21 cellular contexts compared by ENCODE assay signal in the genomic region with DNA sequence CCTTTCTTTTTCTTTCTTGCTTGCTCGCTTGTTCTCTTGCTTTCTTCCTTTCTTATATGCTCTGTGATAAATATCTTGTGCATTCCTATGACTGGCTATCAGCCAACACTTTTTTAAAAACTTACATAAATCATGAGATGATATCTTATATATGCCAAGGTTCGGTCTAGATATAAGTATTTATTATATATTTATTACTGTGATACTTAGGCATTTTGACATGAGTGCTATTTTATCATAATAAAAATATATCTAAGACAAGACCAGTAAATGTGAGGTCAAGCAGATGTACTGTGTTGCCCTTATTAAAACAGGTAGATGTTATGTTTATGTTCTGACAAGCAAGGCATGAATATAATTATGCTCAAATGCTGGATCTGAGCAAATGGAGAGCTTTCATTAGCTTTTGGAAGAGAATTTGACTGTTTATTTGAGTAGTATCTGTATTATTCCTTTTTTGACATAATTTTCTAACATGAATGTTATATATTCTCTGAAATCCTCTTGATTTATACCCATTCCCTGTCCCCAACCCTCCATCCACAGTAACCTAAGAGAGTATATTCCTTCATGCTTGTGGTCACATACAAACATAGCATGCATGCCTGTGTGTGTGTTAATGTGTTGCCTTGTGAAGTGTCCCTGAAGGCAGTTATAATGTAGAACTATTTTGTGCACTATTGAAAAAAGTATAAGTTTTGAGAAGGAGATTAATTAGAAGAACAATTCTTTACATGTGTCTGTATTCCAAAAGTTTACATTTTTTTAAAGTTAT.
DNase-seq lines count a peak whose midpoint lies in the region; TF ChIP-seq lines count a peak whose summit lies in the region.
"Had no signal": no experiment of that assay in that cellular context is flagged by ENCODE, and none has a peak within 500 bp of the region (broad histone marks: within the 10 kb centered on the region; RNA-seq: fewer than 3 reads in every experiment).

No MANE protein-coding gene starts in this region.

- DNase-seq in AG10803 (ENCODE audit: low read depth), result peak; percentile 56
- DNase-seq in SK-N-SH, result no peak
- DNase-seq in brain microvascular endothelial cell, result peak; percentile 23
- DNase-seq in myocyte (ENCODE audit: low read depth), result peak; percentile 12
- no peak for DNase-seq in COLO668 (lab: John Stamatoyannopoulos, UW; ENCODE audit: unreplicated experiment)
- no peak for DNase-seq in SJCRH30
- no peak for DNase-seq in NCI-H1105 (lab: John Stamatoyannopoulos, UW)
- no peak for DNase-seq in activated CD8-positive, alpha-beta memory T cell treated with anti-CD3 and anti-CD28 coated beads, Interleukin-2, amount 50 U/mL, for 48 hours
- DNase-seq: ACHN; CD4-positive, alpha-beta memory T cell; DND-41; GDM1; MG63; NCI-H1436; NCI-H187 treated with DMSO at 0.1 percent for 48 hours; NCI-H2107; PC-9; SIG-M5 had no signal

- H3K27me3 ChIP-seq in SK-N-SH (ENCODE audit: insufficient read depth) (no peaks in the 10 kb centered on the region), brain microvascular endothelial cell (replicated peaks) (no peaks in the 10 kb centered on the region), SJCRH30 (no peaks in the 10 kb centered on the region)
- H3K27me3 ChIP-seq: BLaER1 treated with 17β-estradiol and CSF1 and Interleukin-3, amounts not matched to agents 10 nM and 100 nM; MG63 had no signal

- TF ChIP-seq EP300 in SK-N-SH (IDR thresholded peaks at IDR 0.05; ENCODE audit: borderline replicate concordance in 1 of 2, low read depth in 1 of 2, low read length in 1 of 2), result peak in 1 of 2 experiments; percentile 55; a peak in 2 of 4 replicates

- H4K20me1 ChIP-seq in SK-N-SH (ENCODE audit: insufficient read depth), result no peaks in the 10 kb centered on the region
- H4K20me1 ChIP-seq: BLaER1 treated with 17β-estradiol and CSF1 and Interleukin-3, amounts not matched to agents 10 nM and 100 nM had no signal

- H3K9me2 ChIP-seq in SK-N-SH, result no peaks in the 10 kb centered on the region

- H2AFZ ChIP-seq in SK-N-SH (ENCODE audit: low read depth), result no peak overlapping the region
- H2AFZ ChIP-seq: PC-9 had no signal

- TF ChIP-seq RAD21 in SK-N-SH (IDR thresholded peaks at IDR 0.05; ENCODE audit: low read length), result no peak

- WGBS in SK-N-SH (ENCODE audit: low lambda C conversion rate), result 34% methylated on average over 2 of the region's 2 CpGs

- H3K36me3 ChIP-seq in SK-N-SH (replicated peaks in 1 of 2; ENCODE audit: control insufficient read depth in 1 of 2, insufficient read depth in 2 of 2, low read length in 1 of 2) (peaks cover 57 to 63% of the 10 kb centered on the region in 2 experiments), brain microvascular endothelial cell (replicated peaks) (no peaks in the 10 kb centered on the region), SJCRH30 (no peaks in the 10 kb centered on the region)
- H3K36me3 ChIP-seq: MG63 had no signal

- no peaks in the 10 kb centered on the region for H3K9me3 ChIP-seq in SK-N-SH
- no peaks in the 10 kb centered on the region for H3K9me3 ChIP-seq in SJCRH30 (replicated peaks)
- H3K9me3 ChIP-seq: BLaER1 treated with 17β-estradiol and CSF1 and Interleukin-3, amounts not matched to agents 10 nM and 100 nM; MG63 had no signal

- POLR2A ChIA-PET in SK-N-SH (lab: Yijun Ruan, JAX), result no interaction called here

- no peak overlapping the region for H3K4me2 ChIP-seq in SK-N-SH
- H3K4me2 ChIP-seq: PC-9 had no signal

- H3K4me3 ChIP-seq in AG10803 (ENCODE audit: low read length) (no peak overlapping the region), SK-N-SH (ENCODE audit: low read depth in 2 of 2, low read length in 1 of 2) (no peak overlapping the region), brain microvascular endothelial cell (ENCODE audit: low read depth, low read length) (no peak overlapping the region), SJCRH30 (no peak overlapping the region)
- H3K4me3 ChIP-seq: BLaER1 treated with 17β-estradiol and CSF1 and Interleukin-3, amounts not matched to agents 10 nM and 100 nM; MG63; PC-9 had no signal

- H3K9ac ChIP-seq in SK-N-SH, result no peak overlapping the region

- peaks cover 4% of the 10 kb centered on the region for H3F3A ChIP-seq in SK-N-SH (replicated peaks; ENCODE audit: insufficient read depth)

- no peaks in the 10 kb centered on the region; the same call in 1 of the 2 replicates for H3K79me2 ChIP-seq in SK-N-SH (ENCODE audit: insufficient read depth)

- peaks cover 0 to 4% of the 10 kb centered on the region in 2 experiments for H3K4me1 ChIP-seq in SK-N-SH (ENCODE audit: control insufficient read depth in 1 of 2, insufficient read depth in 2 of 2, low read depth in 1 of 2, low read length in 1 of 2)
- H3K4me1 ChIP-seq in SJCRH30, result no peaks in the 10 kb centered on the region

- CTCF ChIA-PET in SK-N-SH (lab: Yijun Ruan, JAX), result interaction anchor here (0.8 to 6.1 kb wide), 2 partner anchors 13 to 21 kb away, joined by 3 to 38 read pairs; no protein-coding TSS in a partner anchor

- H3K27ac ChIP-seq in SK-N-SH (ENCODE audit: low read depth in 2 of 2, low read length in 1 of 2) (peak overlapping the region; percentile 15 to 44; a peak in 3 of 4 replicates), brain microvascular endothelial cell (no peak overlapping the region), SJCRH30 (no peak overlapping the region)
- H3K27ac ChIP-seq: 22Rv1, PC-9, RWPE1 had no signal

- no peak for TF ChIP-seq CTCF in AG10803 (conservative IDR thresholded peaks at IDR 0.05; ENCODE audit: low read length)
- no peak for TF ChIP-seq CTCF in SK-N-SH (IDR thresholded peaks at IDR 0.05)
- TF ChIP-seq CTCF in brain microvascular endothelial cell (IDR thresholded peaks at IDR 0.05; ENCODE audit: low read depth, low read length, missing control alignments), result no peak

- in situ Hi-C loops in brain microvascular endothelial cell (cut with HindIII; ENCODE audit: low pct_ligation_motif_present, low sequenced_read_pairs), result no loop called here

TF ChIP-seq in SK-N-SH, 30 proteins besides CTCF, POLR2A, EP300 and RAD21 (continues in another document):
- TF ChIP-seq, protein P1, sequence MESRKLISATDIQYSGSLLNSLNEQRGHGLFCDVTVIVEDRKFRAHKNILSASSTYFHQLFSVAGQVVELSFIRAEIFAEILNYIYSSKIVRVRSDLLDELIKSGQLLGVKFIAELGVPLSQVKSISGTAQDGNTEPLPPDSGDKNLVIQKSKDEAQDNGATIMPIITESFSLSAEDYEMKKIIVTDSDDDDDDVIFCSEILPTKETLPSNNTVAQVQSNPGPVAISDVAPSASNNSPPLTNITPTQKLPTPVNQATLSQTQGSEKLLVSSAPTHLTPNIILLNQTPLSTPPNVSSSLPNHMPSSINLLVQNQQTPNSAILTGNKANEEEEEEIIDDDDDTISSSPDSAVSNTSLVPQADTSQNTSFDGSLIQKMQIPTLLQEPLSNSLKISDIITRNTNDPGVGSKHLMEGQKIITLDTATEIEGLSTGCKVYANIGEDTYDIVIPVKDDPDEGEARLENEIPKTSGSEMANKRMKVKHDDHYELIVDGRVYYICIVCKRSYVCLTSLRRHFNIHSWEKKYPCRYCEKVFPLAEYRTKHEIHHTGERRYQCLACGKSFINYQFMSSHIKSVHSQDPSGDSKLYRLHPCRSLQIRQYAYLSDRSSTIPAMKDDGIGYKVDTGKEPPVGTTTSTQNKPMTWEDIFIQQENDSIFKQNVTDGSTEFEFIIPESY (IDR thresholded peaks at IDR 0.05; ENCODE audit: borderline replicate concordance, low read depth), result no peak
- TF ChIP-seq FOXM1 (IDR thresholded peaks at IDR 0.05; ENCODE audit: low read depth) (no peak), FOSL2 (IDR thresholded peaks at IDR 0.05; ENCODE audit: borderline replicate concordance, low read depth) (no peak), NRF1 (IDR thresholded peaks at IDR 0.05; ENCODE audit: low read depth, low read length) (no peak), GATA2 (CRISPR knock-in tag; IDR thresholded peaks at IDR 0.05) (no peak), JUND (IDR thresholded peaks at IDR 0.05) (peak; percentile 54), SMC3 (IDR thresholded peaks at IDR 0.05; ENCODE audit: low read depth, low read length) (no peak), MXI1 (IDR thresholded peaks at IDR 0.05; ENCODE audit: low read depth, low read length) (no peak)
- TF ChIP-seq, protein P2, sequence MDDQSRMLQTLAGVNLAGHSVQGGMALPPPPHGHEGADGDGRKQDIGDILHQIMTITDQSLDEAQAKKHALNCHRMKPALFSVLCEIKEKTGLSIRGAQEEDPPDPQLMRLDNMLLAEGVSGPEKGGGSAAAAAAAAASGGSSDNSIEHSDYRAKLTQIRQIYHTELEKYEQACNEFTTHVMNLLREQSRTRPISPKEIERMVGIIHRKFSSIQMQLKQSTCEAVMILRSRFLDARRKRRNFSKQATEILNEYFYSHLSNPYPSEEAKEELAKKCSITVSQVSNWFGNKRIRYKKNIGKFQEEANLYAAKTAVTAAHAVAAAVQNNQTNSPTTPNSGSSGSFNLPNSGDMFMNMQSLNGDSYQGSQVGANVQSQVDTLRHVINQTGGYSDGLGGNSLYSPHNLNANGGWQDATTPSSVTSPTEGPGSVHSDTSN (IDR thresholded peaks at IDR 0.05), result peak; percentile 68
- TF ChIP-seq, protein P3, sequence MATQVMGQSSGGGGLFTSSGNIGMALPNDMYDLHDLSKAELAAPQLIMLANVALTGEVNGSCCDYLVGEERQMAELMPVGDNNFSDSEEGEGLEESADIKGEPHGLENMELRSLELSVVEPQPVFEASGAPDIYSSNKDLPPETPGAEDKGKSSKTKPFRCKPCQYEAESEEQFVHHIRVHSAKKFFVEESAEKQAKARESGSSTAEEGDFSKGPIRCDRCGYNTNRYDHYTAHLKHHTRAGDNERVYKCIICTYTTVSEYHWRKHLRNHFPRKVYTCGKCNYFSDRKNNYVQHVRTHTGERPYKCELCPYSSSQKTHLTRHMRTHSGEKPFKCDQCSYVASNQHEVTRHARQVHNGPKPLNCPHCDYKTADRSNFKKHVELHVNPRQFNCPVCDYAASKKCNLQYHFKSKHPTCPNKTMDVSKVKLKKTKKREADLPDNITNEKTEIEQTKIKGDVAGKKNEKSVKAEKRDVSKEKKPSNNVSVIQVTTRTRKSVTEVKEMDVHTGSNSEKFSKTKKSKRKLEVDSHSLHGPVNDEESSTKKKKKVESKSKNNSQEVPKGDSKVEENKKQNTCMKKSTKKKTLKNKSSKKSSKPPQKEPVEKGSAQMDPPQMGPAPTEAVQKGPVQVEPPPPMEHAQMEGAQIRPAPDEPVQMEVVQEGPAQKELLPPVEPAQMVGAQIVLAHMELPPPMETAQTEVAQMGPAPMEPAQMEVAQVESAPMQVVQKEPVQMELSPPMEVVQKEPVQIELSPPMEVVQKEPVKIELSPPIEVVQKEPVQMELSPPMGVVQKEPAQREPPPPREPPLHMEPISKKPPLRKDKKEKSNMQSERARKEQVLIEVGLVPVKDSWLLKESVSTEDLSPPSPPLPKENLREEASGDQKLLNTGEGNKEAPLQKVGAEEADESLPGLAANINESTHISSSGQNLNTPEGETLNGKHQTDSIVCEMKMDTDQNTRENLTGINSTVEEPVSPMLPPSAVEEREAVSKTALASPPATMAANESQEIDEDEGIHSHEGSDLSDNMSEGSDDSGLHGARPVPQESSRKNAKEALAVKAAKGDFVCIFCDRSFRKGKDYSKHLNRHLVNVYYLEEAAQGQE (IDR thresholded peaks at IDR 0.05; ENCODE audit: low read depth, low read length), result no peak

Comparison
In these comparisons a context has a peak if more than half of its experiments do, and no peak if none do; other contexts are left out.
1. DNase-seq: peak in AG10803 (single experiment), brain microvascular endothelial cell (single experiment) and myocyte (single experiment); none in SK-N-SH (single experiment), COLO668 (single experiment), SJCRH30 (0 of 2), NCI-H1105 (single experiment) and activated CD8-positive, alpha-beta memory T cell treated with anti-CD3 and anti-CD28 coated beads, Interleukin-2, amount 50 U/mL, for 48 hours (single experiment).
2. H3K27ac ChIP-seq: peak in SK-N-SH (2 of 2); none in brain microvascular endothelial cell (single experiment) and SJCRH30 (single experiment).